Comparison of ENCODE assay signal across 11 cellular contexts in genomic region chr19:8355631-8356402, GRCh38. TPM values are rescaled to one million over a fixed set of nuclear protein-coding genes. Genes with fewer than 3 reads are reported as not detected.
A peak's percentile ranks its signal among the peaks of the same experiment; 100 is the strongest.
DNase-seq lines count a peak whose midpoint lies in the region; ATAC-seq and TF ChIP-seq lines count a peak whose summit lies in the region.
"Had no signal": no experiment of that assay in that cellular context is flagged by ENCODE, and none has a peak within 500 bp of the region (broad histone marks: within the 10 kb centered on the region; RNA-seq: fewer than 3 reads in every experiment).

No MANE protein-coding gene starts in this region.

- no peak overlapping the region for H3K9ac ChIP-seq in mesendoderm (ENCODE audit: low read length)

- no peaks in the 10 kb centered on the region for H3K79me1 ChIP-seq in mesendoderm (ENCODE audit: low read length)

- H3K4ac ChIP-seq in mesendoderm (ENCODE audit: low read depth, low read length), result no peak overlapping the region

- intact Hi-C loops in tibial artery (cut with DNase I; ENCODE audit: low total_unique reads), result no loop called here

- peaks cover 15% of the 10 kb centered on the region for H3K4me1 Mint-ChIP-seq in activated naive CD8-positive, alpha-beta T cell treated with anti-CD3 and anti-CD28 coated beads, Interleukin-2, amount 50 U/mL, for 24 hours
- H3K4me1 Mint-ChIP-seq in activated naive CD8-positive, alpha-beta T cell treated with anti-CD3 and anti-CD28 coated beads for 36 hours, result peaks cover 7% of the 10 kb centered on the region
- peaks cover 9% of the 10 kb centered on the region for H3K4me1 Mint-ChIP-seq in activated T-helper 17 cell treated with anti-CD3 and anti-CD28 coated beads, Interleukin-2, amount 50 U/mL, for 72 hours

- no peak overlapping the region for H3K4me2 ChIP-seq in mesendoderm (ENCODE audit: low read length)

- no peak overlapping the region for H4K5ac ChIP-seq in mesendoderm (ENCODE audit: low read length)

- H2BK120ac ChIP-seq in mesendoderm (ENCODE audit: low read depth, low read length), result no peak overlapping the region

- no peak overlapping the region for H4K8ac ChIP-seq in mesendoderm (ENCODE audit: low read depth, low read length)

- no peak overlapping the region for H2AK5ac ChIP-seq in mesendoderm (ENCODE audit: low read length)

- no peak overlapping the region for H3K18ac ChIP-seq in mesendoderm (ENCODE audit: low read length)

- TF ChIP-seq CTCF in tibial artery (IDR thresholded peaks at IDR 0.05), result no peak

- no peak overlapping the region for H3K4me3 ChIP-seq in tibial artery
- H3K4me3 ChIP-seq in mesendoderm (ENCODE audit: low read length), result no peak overlapping the region

- no peak overlapping the region for H2BK5ac ChIP-seq in mesendoderm (ENCODE audit: low read length)

- H2BK15ac ChIP-seq in mesendoderm (replicated peaks; ENCODE audit: low read depth), result no peak overlapping the region

- no peaks in the 10 kb centered on the region for H3K36me3 ChIP-seq in tibial artery
- no peaks in the 10 kb centered on the region for H3K36me3 ChIP-seq in mesendoderm (ENCODE audit: control insufficient read depth, insufficient read depth, low read length)

- no peaks in the 10 kb centered on the region for H3K9me3 ChIP-seq in tibial artery

- H3K27me3 ChIP-seq in tibial artery (no peaks in the 10 kb centered on the region), mesendoderm (ENCODE audit: insufficient read depth, low read length, poor library complexity) (no peaks in the 10 kb centered on the region)

- no peaks in the 10 kb centered on the region for H3K36me3 Mint-ChIP-seq in activated naive CD8-positive, alpha-beta T cell treated with anti-CD3 and anti-CD28 coated beads, Interleukin-2, amount 50 U/mL, for 24 hours (ENCODE audit: low read depth)
- H3K36me3 Mint-ChIP-seq in activated naive CD8-positive, alpha-beta T cell treated with anti-CD3 and anti-CD28 coated beads for 36 hours, result no peaks in the 10 kb centered on the region
- no peaks in the 10 kb centered on the region for H3K36me3 Mint-ChIP-seq in activated T-helper 17 cell treated with anti-CD3 and anti-CD28 coated beads, Interleukin-2, amount 50 U/mL, for 72 hours (ENCODE audit: low read depth)
- H3K36me3 Mint-ChIP-seq: CD4-positive, CD25-positive, alpha-beta regulatory T cell had no signal

- peak overlapping the region; percentile 34 for H3K27ac Mint-ChIP-seq in activated naive CD8-positive, alpha-beta T cell treated with anti-CD3 and anti-CD28 coated beads, Interleukin-2, amount 50 U/mL, for 24 hours
- H3K27ac Mint-ChIP-seq in activated naive CD8-positive, alpha-beta T cell treated with anti-CD3 and anti-CD28 coated beads for 36 hours, result no peak overlapping the region
- H3K27ac Mint-ChIP-seq in activated T-helper 17 cell treated with anti-CD3 and anti-CD28 coated beads, Interleukin-2, amount 50 U/mL, for 72 hours, result no peak overlapping the region
- H3K27ac Mint-ChIP-seq: CD4-positive, CD25-positive, alpha-beta regulatory T cell; stimulated activated naive CD8-positive, alpha-beta T cell treated with anti-CD3 and anti-CD28 coated beads, Interleukin-15, Interleukin-2, amounts not matched to agents 100 ng/mL and 50 ng/mL, for 24 hours had no signal

- H3K9me3 Mint-ChIP-seq in activated naive CD8-positive, alpha-beta T cell treated with anti-CD3 and anti-CD28 coated beads, Interleukin-2, amount 50 U/mL, for 24 hours, result no peaks in the 10 kb centered on the region
- no peaks in the 10 kb centered on the region for H3K9me3 Mint-ChIP-seq in activated naive CD8-positive, alpha-beta T cell treated with anti-CD3 and anti-CD28 coated beads for 36 hours
- H3K9me3 Mint-ChIP-seq in activated T-helper 17 cell treated with anti-CD3 and anti-CD28 coated beads, Interleukin-2, amount 50 U/mL, for 72 hours, result peaks cover 3% of the 10 kb centered on the region
- H3K9me3 Mint-ChIP-seq: stimulated activated naive CD8-positive, alpha-beta T cell treated with anti-CD3 and anti-CD28 coated beads, Interleukin-15, Interleukin-2, amounts not matched to agents 100 ng/mL and 50 ng/mL, for 24 hours had no signal

- ATAC-seq in activated naive CD8-positive, alpha-beta T cell treated with anti-CD3 and anti-CD28 coated beads, Interleukin-2, amount 50 U/mL, for 24 hours, result peak; percentile 82
- peak; percentile 95 for ATAC-seq in activated T-helper 17 cell treated with anti-CD3 and anti-CD28 coated beads, Interleukin-2, amount 50 U/mL, for 72 hours (replicated peaks)

- H3K23ac ChIP-seq in mesendoderm (ENCODE audit: low read length), result no peak overlapping the region

- DNase-seq in activated naive CD8-positive, alpha-beta T cell treated with anti-CD3 and anti-CD28 coated beads, Interleukin-2, amount 50 U/mL, for 24 hours, result no peak
- no peak for DNase-seq in activated naive CD8-positive, alpha-beta T cell treated with anti-CD3 and anti-CD28 coated beads for 36 hours
- peak; percentile 95 for DNase-seq in islet precursor cell
- peak; percentile 63 to 83 for DNase-seq in tibial artery
- DNase-seq in mesendoderm, result no peak
- no peak for DNase-seq in stimulated activated CD4-positive, alpha-beta T cell treated with anti-CD3 and anti-CD28 coated beads, Interleukin-4, amount 100 ng/mL, for 4 hours
- no peak for DNase-seq in NOMO-1 treated with dmso at 0.1 percent for 144 hours (lab: John Stamatoyannopoulos, UW; ENCODE audit: unreplicated experiment)
- DNase-seq: CD4-positive, CD25-positive, alpha-beta regulatory T cell; NCI-H524 had no signal

- peak overlapping the region; percentile 39 to 49 for H3K27ac ChIP-seq in tibial artery
- H3K27ac ChIP-seq in mesendoderm (ENCODE audit: low read depth, low read length), result no peak overlapping the region

- no CpG with 5 or more reads among the region's 6 CpGs for WGBS in mesendoderm (ENCODE audit: extremely low coverage, insufficient coverage, low lambda C conversion rate)

- no peak overlapping the region for H3K4me3 Mint-ChIP-seq in activated naive CD8-positive, alpha-beta T cell treated with anti-CD3 and anti-CD28 coated beads, Interleukin-2, amount 50 U/mL, for 24 hours
- no peak overlapping the region for H3K4me3 Mint-ChIP-seq in activated naive CD8-positive, alpha-beta T cell treated with anti-CD3 and anti-CD28 coated beads for 36 hours
- peak overlapping the region; percentile 52 for H3K4me3 Mint-ChIP-seq in activated T-helper 17 cell treated with anti-CD3 and anti-CD28 coated beads, Interleukin-2, amount 50 U/mL, for 72 hours
- H3K4me3 Mint-ChIP-seq: CD4-positive, CD25-positive, alpha-beta regulatory T cell; stimulated activated naive CD8-positive, alpha-beta T cell treated with anti-CD3 and anti-CD28 coated beads, Interleukin-15, Interleukin-2, amounts not matched to agents 100 ng/mL and 50 ng/mL, for 24 hours had no signal

- H3K4me1 ChIP-seq in tibial artery (peaks cover 0 to 44% (median 20%) of the 10 kb centered on the region in 4 donors), mesendoderm (ENCODE audit: control insufficient read depth, low read depth, low read length) (no peaks in the 10 kb centered on the region)

- peaks cover 22% of the 10 kb centered on the region for H3K27me3 Mint-ChIP-seq in activated naive CD8-positive, alpha-beta T cell treated with anti-CD3 and anti-CD28 coated beads, Interleukin-2, amount 50 U/mL, for 24 hours
- H3K27me3 Mint-ChIP-seq in activated naive CD8-positive, alpha-beta T cell treated with anti-CD3 and anti-CD28 coated beads for 36 hours, result peaks cover 30% of the 10 kb centered on the region
- peaks cover 5% of the 10 kb centered on the region for H3K27me3 Mint-ChIP-seq in activated T-helper 17 cell treated with anti-CD3 and anti-CD28 coated beads, Interleukin-2, amount 50 U/mL, for 72 hours

- H3K56ac ChIP-seq in mesendoderm (ENCODE audit: low read length), result no peak overlapping the region

- H3K79me2 ChIP-seq in mesendoderm (ENCODE audit: control insufficient read depth, insufficient read depth, low read length), result no peaks in the 10 kb centered on the region

RNA-seq across cellular contexts. Expression of gene ANGPTL4, which starts 8.1 kb away (rescaled TPM):
- 1 to 10 TPM; 1.9 to 2.1 TPM for total RNA-seq in activated naive CD8-positive, alpha-beta T cell treated with anti-CD3 and anti-CD28 coated beads for 36 hours
- 100 to 1,000 TPM in 1 of 2 donors, 1 to 10 TPM in 1; 4.8 to 120 TPM for total RNA-seq in activated T-helper 17 cell treated with anti-CD3 and anti-CD28 coated beads, Interleukin-2, amount 50 U/mL, for 72 hours
- polyA plus RNA-seq in mesendoderm (2013, experiment 1 of 2), result 0.22 TPM
- 0.18 TPM for polyA plus RNA-seq in mesendoderm (2013, experiment 2 of 2)
- total RNA-seq: CD4-positive, CD25-positive, alpha-beta regulatory T cell had no signal
- polyA plus RNA-seq: CD4-positive, CD25-positive, alpha-beta regulatory T cell had no signal

RNA-seq across cellular contexts. Expression of gene KANK3, which starts 12.8 kb away (rescaled TPM):
- total RNA-seq in activated naive CD8-positive, alpha-beta T cell treated with anti-CD3 and anti-CD28 coated beads for 36 hours, result under 1 TPM; 0.47 to 0.64 TPM
- total RNA-seq in activated T-helper 17 cell treated with anti-CD3 and anti-CD28 coated beads, Interleukin-2, amount 50 U/mL, for 72 hours, result 1 to 10 TPM; 1.4 to 6.3 TPM
- polyA plus RNA-seq in mesendoderm (2013, experiment 1 of 2), result 0.41 TPM
- polyA plus RNA-seq in mesendoderm (2013, experiment 2 of 2), result 0.50 TPM

RNA-seq across cellular contexts. Expression of gene RAB11B, which starts 34.3 kb away (rescaled TPM):
- total RNA-seq in activated naive CD8-positive, alpha-beta T cell treated with anti-CD3 and anti-CD28 coated beads for 36 hours, result 10 to 100 TPM; 60.9 to 65.5 TPM
- 10 to 100 TPM; 79.0 to 81.1 TPM for total RNA-seq in activated T-helper 17 cell treated with anti-CD3 and anti-CD28 coated beads, Interleukin-2, amount 50 U/mL, for 72 hours
- 95.2 TPM for polyA plus RNA-seq in mesendoderm (2013, experiment 1 of 2)
- 94.3 TPM for polyA plus RNA-seq in mesendoderm (2013, experiment 2 of 2)

RNA-seq across cellular contexts. Expression of gene RPS28, which starts 34.5 kb away (rescaled TPM):
- 1,000 to 10,000 TPM; 2,304 to 2,331 TPM for total RNA-seq in activated naive CD8-positive, alpha-beta T cell treated with anti-CD3 and anti-CD28 coated beads for 36 hours
- total RNA-seq in activated T-helper 17 cell treated with anti-CD3 and anti-CD28 coated beads, Interleukin-2, amount 50 U/mL, for 72 hours, result 1,000 to 10,000 TPM; 2,364 to 2,621 TPM
- polyA plus RNA-seq in mesendoderm (2013, experiment 1 of 2), result 1,804 TPM
- 1,761 TPM for polyA plus RNA-seq in mesendoderm (2013, experiment 2 of 2)

RNA-seq across cellular contexts. Expression of gene NDUFA7, which starts 34.6 kb away (rescaled TPM):
- total RNA-seq in activated naive CD8-positive, alpha-beta T cell treated with anti-CD3 and anti-CD28 coated beads for 36 hours, result 10 to 100 TPM; 78.0 to 84.8 TPM
- total RNA-seq in activated T-helper 17 cell treated with anti-CD3 and anti-CD28 coated beads, Interleukin-2, amount 50 U/mL, for 72 hours, result 10 to 100 TPM; 42.6 to 51.3 TPM
- 140 TPM for polyA plus RNA-seq in mesendoderm (2013, experiment 1 of 2)
- 141 TPM for polyA plus RNA-seq in mesendoderm (2013, experiment 2 of 2)

Comparison
In these comparisons a context has a peak if more than half of its experiments do, and no peak if none do; other contexts are left out.
1. DNase-seq: peak in islet precursor cell (single experiment) and tibial artery (2 of 2); none in activated naive CD8-positive, alpha-beta T cell treated with anti-CD3 and anti-CD28 coated beads, Interleukin-2, amount 50 U/mL, for 24 hours (single experiment), activated naive CD8-positive, alpha-beta T cell treated with anti-CD3 and anti-CD28 coated beads for 36 hours (single experiment), mesendoderm (single experiment), stimulated activated CD4-positive, alpha-beta T cell treated with anti-CD3 and anti-CD28 coated beads, Interleukin-4, amount 100 ng/mL, for 4 hours (0 of 2) and NOMO-1 treated with dmso at 0.1 percent for 144 hours (single experiment).